ENCODE assay signal across 8 cellular contexts in genomic region chr4:147057631-147057980, GRCh38.
A peak's percentile ranks its signal among the peaks of the same experiment; 100 is the strongest.
DNase-seq lines count a peak whose midpoint lies in the region; ATAC-seq, FAIRE-seq and TF ChIP-seq lines count a peak whose summit lies in the region.

No MANE protein-coding gene starts in this region.

- H4K20me1 ChIP-seq in astrocyte (ENCODE audit: insufficient read depth, low read length): no peaks in the 10 kb centered on the region

- H3K9me3 Mint-ChIP-seq in astrocyte (ENCODE audit: unreplicated experiment) (no peaks in the 10 kb centered on the region), memory B cell (no peaks in the 10 kb centered on the region)

- ATAC-seq in HG02678 (IDR thresholded peaks at IDR 0.05; ENCODE audit: unreplicated experiment) (peak; percentile 44), memory B cell (ENCODE audit: low read depth) (no peak), GM19023 (IDR thresholded peaks at IDR 0.05; ENCODE audit: unreplicated experiment) (no peak)

- no peaks in the 10 kb centered on the region for H3K36me3 Mint-ChIP-seq in astrocyte (ENCODE audit: low read depth, unreplicated experiment)
- no peaks in the 10 kb centered on the region for H3K36me3 Mint-ChIP-seq in memory B cell

- peak overlapping the region; percentile 35 for H3K4me3 ChIP-seq in AG04450 (ENCODE audit: low read depth, low read length)
- peak overlapping the region; percentile 56 for H3K4me3 ChIP-seq in astrocyte (ENCODE audit: insufficient read depth, low read depth, low read length)

- CTCF ChIA-PET in AG04450 (lab: Charles Lee): interaction anchor here (0.6 kb wide), 1 partner anchor 39 kb away, joined by 3 read pairs; no protein-coding TSS in a partner anchor

- H3K4me3 Mint-ChIP-seq in astrocyte (ENCODE audit: unreplicated experiment) (no peak overlapping the region), memory B cell (peak overlapping the region; percentile 86)

- H3K4me1 Mint-ChIP-seq in astrocyte (ENCODE audit: low read depth, unreplicated experiment) (peaks cover 14% of the 10 kb centered on the region), memory B cell (peaks cover 15% of the 10 kb centered on the region)

- H3K36me3 ChIP-seq in astrocyte (ENCODE audit: insufficient read depth, low read length): no peaks in the 10 kb centered on the region

- H3K27ac ChIP-seq in AG04450 (ENCODE audit: low read depth, low read length): no peak overlapping the region
- peak overlapping the region; percentile 68 for H3K27ac ChIP-seq in astrocyte (ENCODE audit: low read depth, low read length)

- H3K4me2 ChIP-seq in astrocyte (ENCODE audit: low read length): peak overlapping the region; percentile 91

- H3K27ac Mint-ChIP-seq in astrocyte (ENCODE audit: unreplicated experiment): no peak overlapping the region
- peak overlapping the region; percentile 91 for H3K27ac Mint-ChIP-seq in memory B cell

- TF ChIP-seq CTCF in AG04450 (IDR thresholded peaks at IDR 0.05; ENCODE audit: low read depth, low read length) (no peak), astrocyte (IDR thresholded peaks at IDR 0.05; ENCODE audit: insufficient read depth, low read depth, low read length) (no peak)

- H3K79me2 ChIP-seq in astrocyte (ENCODE audit: insufficient read depth, low read length): no peaks in the 10 kb centered on the region

- H3K9ac ChIP-seq in astrocyte (ENCODE audit: low read length): peak overlapping the region; percentile 80

- POLR2A ChIA-PET in AG04450 (lab: Yijun Ruan, JAX): no interaction called here

- DNase-seq in AG04450 (ENCODE audit: low read depth, low spot score) (no peak), astrocyte (ENCODE audit: low read depth) (peak; percentile 41), memory B cell (ENCODE audit: low spot score in 2 of 2) (no peak), GDM1 (lab: John Stamatoyannopoulos, UW) (no peak), germinal center (ENCODE audit: low spot score) (no peak)
- DNase-seq in activated CD4-positive, alpha-beta T cell treated with anti-CD3 and anti-CD28 coated beads for 48 hours: no peak

- peaks cover 13% of the 10 kb centered on the region for H3K4me1 ChIP-seq in astrocyte (ENCODE audit: insufficient read depth, low read length)

- H3K27me3 ChIP-seq in AG04450 (ENCODE audit: control insufficient read depth, insufficient read depth, low read length) (no peaks in the 10 kb centered on the region), astrocyte (ENCODE audit: insufficient read depth, low read length) (no peaks in the 10 kb centered on the region)

- H2AFZ ChIP-seq in astrocyte (ENCODE audit: low read depth, low read length): peak overlapping the region; percentile 73

- H3K27me3 Mint-ChIP-seq in astrocyte (ENCODE audit: low read depth, unreplicated experiment) (no peaks in the 10 kb centered on the region), memory B cell (peaks cover 3% of the 10 kb centered on the region)

- H3K9me3 ChIP-seq in AG04450 (ENCODE audit: control insufficient read depth, insufficient read depth, low read length): no peaks in the 10 kb centered on the region
- no peaks in the 10 kb centered on the region for H3K9me3 ChIP-seq in astrocyte (ENCODE audit: insufficient read depth, low read depth, low read length)

- peak; percentile 54 for FAIRE-seq in astrocyte (lab: Jason Lieb, UNC)
